In the genomic region with DNA sequence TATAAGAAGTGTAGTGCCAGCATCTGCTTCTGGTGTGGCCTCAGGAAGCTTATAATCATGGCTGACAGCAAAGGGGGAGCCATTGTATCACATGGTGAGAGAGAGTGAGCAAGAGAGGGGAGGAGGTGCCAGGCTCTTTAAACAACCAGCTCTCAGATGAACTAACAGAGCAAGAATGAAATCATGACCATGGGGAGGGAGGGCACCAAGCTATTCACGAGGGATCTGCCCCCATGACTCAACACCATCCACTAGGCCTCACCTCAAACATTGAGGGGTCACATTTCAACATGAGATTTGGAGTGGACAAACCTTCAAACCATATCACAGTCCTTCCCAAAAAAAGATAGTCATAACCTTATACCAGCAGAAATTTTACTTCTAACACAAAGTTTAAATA, we compare ENCODE assay signal across 18 cellular contexts.
"Had no signal": no experiment of that assay in that cellular context is flagged by ENCODE, and none has a peak within 500 bp of the region (broad histone marks: within the 10 kb centered on the region; RNA-seq: fewer than 3 reads in every experiment).

No MANE protein-coding gene starts in this region.

- H3K36me3 ChIP-seq: colonic mucosa, esophagus squamous epithelium, neutrophil, right atrium auricular region, sigmoid colon, stomach, thoracic aorta, transverse colon had no signal

- H3K36me3 Mint-ChIP-seq: naive thymus-derived CD4-positive, alpha-beta T cell had no signal

- H3K4me3 Mint-ChIP-seq: naive thymus-derived CD4-positive, alpha-beta T cell had no signal

- H3K4me1 Mint-ChIP-seq: naive thymus-derived CD4-positive, alpha-beta T cell had no signal

- H3K27ac ChIP-seq: colonic mucosa, esophagus squamous epithelium, neutrophil, right atrium auricular region, sigmoid colon, skin epidermis, stomach, thoracic aorta, transverse colon had no signal

- ATAC-seq: naive thymus-derived CD4-positive, alpha-beta T cell had no signal

- H3K9me3 ChIP-seq: colonic mucosa, esophagus squamous epithelium, neutrophil, sigmoid colon, stomach, thoracic aorta, transverse colon had no signal

- H3K4me3 ChIP-seq: colonic mucosa, esophagus squamous epithelium, right atrium auricular region, sigmoid colon, skin epidermis, stomach, thoracic aorta, transverse colon had no signal

- FAIRE-seq: islet of Langerhans had no signal

- H3K4me1 ChIP-seq: colonic mucosa, esophagus squamous epithelium, right atrium auricular region, stomach had no signal

- H3K27me3 ChIP-seq: colonic mucosa, esophagus squamous epithelium, neutrophil, right atrium auricular region, sigmoid colon, stomach, transverse colon had no signal

- H3K27ac Mint-ChIP-seq: naive thymus-derived CD4-positive, alpha-beta T cell had no signal

- DNase-seq: colonic mucosa; dermis blood vessel endothelial cell; esophagus squamous epithelium; foreskin melanocyte; hippocampal formation; kidney glomerular epithelial cell; naive thymus-derived CD4-positive, alpha-beta T cell; sigmoid colon; stimulated activated CD4-positive, alpha-beta T cell treated with anti-CD3 and anti-CD28 coated beads, Interleukin-2, amount 100 ng/mL, for 24 hours; stimulated activated CD4-positive, alpha-beta T cell treated with anti-CD3 and anti-CD28 coated beads, Interleukin-4, amount 100 ng/mL, for 4 hours; stimulated activated naive CD4-positive, alpha-beta T cell; stomach; transverse colon had no signal
